ENCODE assay signal across 15 cellular contexts in the genomic region with DNA sequence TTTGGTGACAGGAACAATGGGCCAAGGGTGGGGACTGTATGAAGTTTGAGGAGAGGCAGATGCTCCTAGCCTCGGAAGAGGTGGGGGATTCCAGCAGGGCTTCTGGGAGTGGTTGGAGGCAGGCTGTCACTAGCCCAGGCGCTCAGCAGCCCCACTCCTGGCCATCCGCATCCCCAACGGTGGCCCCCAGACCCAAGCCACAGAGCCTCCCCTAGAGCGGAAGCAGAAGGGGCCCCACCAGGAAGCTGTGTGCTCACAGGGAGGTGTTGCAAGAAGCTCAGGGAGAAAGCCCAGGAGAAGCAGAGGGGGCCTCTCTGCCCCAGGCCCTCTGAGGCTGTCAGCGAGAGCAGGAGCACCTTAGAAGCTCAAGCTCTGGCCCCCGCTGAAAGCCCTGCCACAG. TPM values are rescaled to one million over a fixed set of nuclear protein-coding genes. Genes with fewer than 3 reads are reported as not detected.
DNase-seq lines count a peak whose midpoint lies in the region; ATAC-seq and TF ChIP-seq lines count a peak whose summit lies in the region.
"Had no signal": no experiment of that assay in that cellular context is flagged by ENCODE, and none has a peak within 500 bp of the region (broad histone marks: within the 10 kb centered on the region; RNA-seq: fewer than 3 reads in every experiment).

No MANE protein-coding gene starts in this region.

- no peak for DNase-seq in T-helper 1 cell
- DNase-seq in GM23338 (ENCODE audit: low spot score) = peak; percentile 39
- DNase-seq in SKM-1 (lab: John Stamatoyannopoulos, UW; ENCODE audit: unreplicated experiment) = peak; percentile 92
- DNase-seq in left lung = peak in 1 of 2 donors; percentile 87
- no peak for DNase-seq in activated CD4-positive, CD25-positive, alpha-beta regulatory T cell treated with anti-CD3 and anti-CD28 coated beads, Interleukin-2, amount 50 U/mL, for 72 hours
- DNase-seq in NCI-H524 (lab: John Stamatoyannopoulos, UW) = no peak
- no peak for DNase-seq in activated T-helper 2 cell treated with anti-CD3 and anti-CD28 coated beads, Interferon-gamma antibody, Interleukin-2, Interleukin-4, amounts not matched to agents 10 μg/mL and 5 μg/mL and 100 μg/mL, durations not matched to agents 14 hours and 24 hours and 36 hours (ENCODE audit: low spot score)
- DNase-seq: GM23248, left colon, natural killer cell, NCI-H187 treated with DMSO at 0.1 percent for 48 hours had no signal

- peaks cover 13% of the 10 kb centered on the region for H3F3A ChIP-seq in GM23338 (replicated peaks; ENCODE audit: low read depth)

- no peaks in the 10 kb centered on the region for H3K27me3 Mint-ChIP-seq in T-helper 1 cell treated with Interleukin-12 subunit alpha and Interleukin-12 subunit beta and Interleukin-4 antibody, amounts not matched to agents 30 μg/mL and 1 μg/mL, for 36 hours (ENCODE audit: low read depth)
- H3K27me3 Mint-ChIP-seq in GM23338 (ENCODE audit: insufficient read depth, low read depth, poor library complexity) = peaks cover 11% of the 10 kb centered on the region
- H3K27me3 Mint-ChIP-seq in activated T-helper 2 cell treated with anti-CD3 and anti-CD28 coated beads, Interferon-gamma antibody, Interleukin-2, Interleukin-4, amounts not matched to agents 10 μg/mL and 5 μg/mL and 100 μg/mL, durations not matched to agents 14 hours and 24 hours and 36 hours (ENCODE audit: low read depth) = no peaks in the 10 kb centered on the region

- intact Hi-C loops in left lung (cut with DNase I) = no loop called here
- intact Hi-C loops in activated T-helper 2 cell treated with anti-CD3 and anti-CD28 coated beads, Interferon-gamma antibody, Interleukin-2, Interleukin-4, amounts not matched to agents 10 μg/mL and 5 μg/mL and 100 μg/mL, durations not matched to agents 14 hours and 24 hours and 36 hours (cut with micrococcal nuclease) = no loop called here

- H4K20me1 ChIP-seq in GM23338 (replicated peaks; ENCODE audit: insufficient read depth) = peaks cover 6% of the 10 kb centered on the region; the same call in 1 of the 2 replicates

- no peaks in the 10 kb centered on the region for H3K9me3 Mint-ChIP-seq in T-helper 1 cell treated with Interleukin-12 subunit alpha and Interleukin-12 subunit beta and Interleukin-4 antibody, amounts not matched to agents 30 μg/mL and 1 μg/mL, for 36 hours
- no peaks in the 10 kb centered on the region; the same call in 2 of the 3 replicates for H3K9me3 Mint-ChIP-seq in GM23338
- no peaks in the 10 kb centered on the region for H3K9me3 Mint-ChIP-seq in activated T-helper 2 cell treated with anti-CD3 and anti-CD28 coated beads, Interferon-gamma antibody, Interleukin-2, Interleukin-4, amounts not matched to agents 10 μg/mL and 5 μg/mL and 100 μg/mL, durations not matched to agents 14 hours and 24 hours and 36 hours
- H3K9me3 Mint-ChIP-seq: natural killer cell had no signal

- no peaks in the 10 kb centered on the region for H3K79me2 ChIP-seq in GM23338 (replicated peaks; ENCODE audit: insufficient read depth)

- no peaks in the 10 kb centered on the region for H3K9me2 ChIP-seq in GM23338 (ENCODE audit: insufficient read depth)

- no peaks in the 10 kb centered on the region for H3K9me3 ChIP-seq in left lung
- H3K9me3 ChIP-seq: upper lobe of left lung had no signal

- peak overlapping the region; percentile 15 for H3K27ac Mint-ChIP-seq in T-helper 1 cell treated with Interleukin-12 subunit alpha and Interleukin-12 subunit beta and Interleukin-4 antibody, amounts not matched to agents 30 μg/mL and 1 μg/mL, for 36 hours
- no peak overlapping the region for H3K27ac Mint-ChIP-seq in GM23338
- H3K27ac Mint-ChIP-seq in activated T-helper 2 cell treated with anti-CD3 and anti-CD28 coated beads, Interferon-gamma antibody, Interleukin-2, Interleukin-4, amounts not matched to agents 10 μg/mL and 5 μg/mL and 100 μg/mL, durations not matched to agents 14 hours and 24 hours and 36 hours = no peak overlapping the region

- H3K4me1 ChIP-seq in GM23338 (ENCODE audit: insufficient read depth) = no peaks in the 10 kb centered on the region; the same call in 1 of the 2 replicates
- H3K4me1 ChIP-seq in left lung = peaks cover 0 to 85% of the 10 kb centered on the region in 2 donors

- ATAC-seq in GM23338 (peak; percentile 14), left lung (peak; percentile 6)
- ATAC-seq: left colon had no signal

- H3K36me3 ChIP-seq in GM23338 (ENCODE audit: insufficient read depth) = no peaks in the 10 kb centered on the region
- peaks cover 0 to 51% of the 10 kb centered on the region in 2 donors for H3K36me3 ChIP-seq in left lung

- TF ChIP-seq CTCF in GM23338 (conservative IDR thresholded peaks at IDR 0.05; ENCODE audit: low read depth in 2 of 2) (0 out of 4 replicates have a peak, but pooled peaks of 1 of the 2 experiments have one; percentile 2), left lung (IDR thresholded peaks at IDR 0.05) (no peak)

- no peak overlapping the region for H3K4me3 Mint-ChIP-seq in T-helper 1 cell treated with Interleukin-12 subunit alpha and Interleukin-12 subunit beta and Interleukin-4 antibody, amounts not matched to agents 30 μg/mL and 1 μg/mL, for 36 hours
- no peak overlapping the region for H3K4me3 Mint-ChIP-seq in GM23338
- H3K4me3 Mint-ChIP-seq in activated T-helper 2 cell treated with anti-CD3 and anti-CD28 coated beads, Interferon-gamma antibody, Interleukin-2, Interleukin-4, amounts not matched to agents 10 μg/mL and 5 μg/mL and 100 μg/mL, durations not matched to agents 14 hours and 24 hours and 36 hours (ENCODE audit: low read depth) = no peak overlapping the region
- H3K4me3 Mint-ChIP-seq: natural killer cell had no signal

- H3K4me3 ChIP-seq in GM23338 (no peak overlapping the region), left lung (peak overlapping the region in 1 of 2 donors; percentile 20)
- H3K4me3 ChIP-seq: GM23248, upper lobe of left lung had no signal

- H3K36me3 Mint-ChIP-seq in T-helper 1 cell treated with Interleukin-12 subunit alpha and Interleukin-12 subunit beta and Interleukin-4 antibody, amounts not matched to agents 30 μg/mL and 1 μg/mL, for 36 hours (ENCODE audit: low read depth) = peaks cover 2% of the 10 kb centered on the region
- peaks cover 11% of the 10 kb centered on the region for H3K36me3 Mint-ChIP-seq in GM23338 (ENCODE audit: low read depth)
- peaks cover 6% of the 10 kb centered on the region for H3K36me3 Mint-ChIP-seq in activated T-helper 2 cell treated with anti-CD3 and anti-CD28 coated beads, Interferon-gamma antibody, Interleukin-2, Interleukin-4, amounts not matched to agents 10 μg/mL and 5 μg/mL and 100 μg/mL, durations not matched to agents 14 hours and 24 hours and 36 hours (ENCODE audit: low read depth)
- H3K36me3 Mint-ChIP-seq: natural killer cell had no signal

- H3K4me1 Mint-ChIP-seq in T-helper 1 cell treated with Interleukin-12 subunit alpha and Interleukin-12 subunit beta and Interleukin-4 antibody, amounts not matched to agents 30 μg/mL and 1 μg/mL, for 36 hours (ENCODE audit: low read depth) = peaks cover 5% of the 10 kb centered on the region
- peaks cover 12% of the 10 kb centered on the region for H3K4me1 Mint-ChIP-seq in GM23338
- H3K4me1 Mint-ChIP-seq in activated T-helper 2 cell treated with anti-CD3 and anti-CD28 coated beads, Interferon-gamma antibody, Interleukin-2, Interleukin-4, amounts not matched to agents 10 μg/mL and 5 μg/mL and 100 μg/mL, durations not matched to agents 14 hours and 24 hours and 36 hours (ENCODE audit: low read depth) = peaks cover 2% of the 10 kb centered on the region

- no peak overlapping the region for H2AFZ ChIP-seq in GM23338
- H2AFZ ChIP-seq: GM23248 had no signal

- no peak overlapping the region for H3K4me2 ChIP-seq in GM23338

- H3K27me3 ChIP-seq in GM23338 (ENCODE audit: insufficient read depth) (no peaks in the 10 kb centered on the region), left lung (no peaks in the 10 kb centered on the region)
- H3K27me3 ChIP-seq: upper lobe of left lung had no signal

- H3K27ac ChIP-seq in GM23338 (ENCODE audit: low read depth) = peak overlapping the region; percentile 63; the same call in 1 of the 2 replicates
- peak overlapping the region in 1 of 2 donors; percentile 95 for H3K27ac ChIP-seq in left lung
- H3K27ac ChIP-seq: GM23248 had no signal

RNA-seq across cellular contexts. Expression of a gene that starts 8.3 kb away (rescaled TPM):
- total RNA-seq in GM23338 (2014; rRNA removed; shearing (Covaris generic)) = 0.07 and 0.31 TPM in 2 replicates
- 0.54 TPM in 1 of 2 replicates, not detected in the other for polyA plus RNA-seq in GM23338 (2016; fragmentation: Nextera tagmentation; extraction: Ambion mirVana)
- total RNA-seq in left lung = 10 to 100 TPM; 10.7 to 26.8 TPM
- total RNA-seq in activated T-helper 2 cell treated with anti-CD3 and anti-CD28 coated beads, Interferon-gamma antibody, Interleukin-2, Interleukin-4, amounts not matched to agents 10 μg/mL and 5 μg/mL and 100 μg/mL, durations not matched to agents 14 hours and 24 hours and 36 hours = 0.43 and 0.83 TPM in 2 replicates
- total RNA-seq: A172, GM23248, HT1080 had no signal
- polyA plus RNA-seq: GM23248 had no signal

RNA-seq across cellular contexts. Expression of a gene that starts 19.8 kb away (rescaled TPM):
- 29.2 and 45.0 TPM in 2 replicates for total RNA-seq in GM23338 (2014; rRNA removed; shearing (Covaris generic))
- polyA plus RNA-seq in GM23338 (2016; fragmentation: Nextera tagmentation; extraction: Ambion mirVana) = 27.4 and 31.6 TPM in 2 replicates
- total RNA-seq in left lung = 10 to 100 TPM; 15.4 to 19.2 TPM
- 22.5 and 23.6 TPM in 2 replicates for total RNA-seq in activated T-helper 2 cell treated with anti-CD3 and anti-CD28 coated beads, Interferon-gamma antibody, Interleukin-2, Interleukin-4, amounts not matched to agents 10 μg/mL and 5 μg/mL and 100 μg/mL, durations not matched to agents 14 hours and 24 hours and 36 hours

RNA-seq across cellular contexts. Expression of a gene that starts 49.4 kb away (rescaled TPM):
- total RNA-seq in GM23338 (2014; rRNA removed; shearing (Covaris generic)) = 359 and 389 TPM in 2 replicates
- 276 and 291 TPM in 2 replicates for polyA plus RNA-seq in GM23338 (2016; fragmentation: Nextera tagmentation; extraction: Ambion mirVana)
- 100 to 1,000 TPM; 121 to 163 TPM for total RNA-seq in left lung
- total RNA-seq in activated T-helper 2 cell treated with anti-CD3 and anti-CD28 coated beads, Interferon-gamma antibody, Interleukin-2, Interleukin-4, amounts not matched to agents 10 μg/mL and 5 μg/mL and 100 μg/mL, durations not matched to agents 14 hours and 24 hours and 36 hours = 336 and 347 TPM in 2 replicates

Comparison
In these comparisons a context has a peak if more than half of its experiments do, and no peak if none do; other contexts are left out.
1. DNase-seq: peak in GM23338 (single experiment) and SKM-1 (single experiment); none in T-helper 1 cell (0 of 5), activated CD4-positive, CD25-positive, alpha-beta regulatory T cell treated with anti-CD3 and anti-CD28 coated beads, Interleukin-2, amount 50 U/mL, for 72 hours (single experiment), NCI-H524 (0 of 2) and activated T-helper 2 cell treated with anti-CD3 and anti-CD28 coated beads, Interferon-gamma antibody, Interleukin-2, Interleukin-4, amounts not matched to agents 10 μg/mL and 5 μg/mL and 100 μg/mL, durations not matched to agents 14 hours and 24 hours and 36 hours (single experiment).